9 cellular contexts compared by ENCODE assay signal in the genomic region with DNA sequence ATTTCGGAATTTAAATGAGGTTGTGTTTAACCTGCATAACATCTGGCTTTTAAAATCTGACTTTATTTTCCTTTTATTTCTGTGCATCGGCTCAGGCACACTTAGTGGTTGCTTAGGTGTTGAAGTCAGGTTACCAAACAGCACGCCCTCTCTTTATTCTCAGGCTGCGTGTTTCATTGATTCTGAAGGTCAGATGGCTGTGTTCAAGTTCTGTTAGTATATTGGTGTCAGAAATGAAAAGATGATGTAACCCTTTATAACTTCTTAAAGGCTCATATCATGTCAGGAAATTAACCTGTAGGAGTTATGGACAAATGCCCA.
DNase-seq lines count a peak whose midpoint lies in the region; ATAC-seq and TF ChIP-seq lines count a peak whose summit lies in the region.
"Had no signal": no experiment of that assay in that cellular context is flagged by ENCODE, and none has a peak within 500 bp of the region (broad histone marks: within the 10 kb centered on the region; RNA-seq: fewer than 3 reads in every experiment).

No MANE protein-coding gene starts in this region.

- ATAC-seq in HG03196 (IDR thresholded peaks at IDR 0.05; ENCODE audit: unreplicated experiment) (peak; percentile 30), upper lobe of right lung (no peak)

- intact Hi-C loops in left ventricle myocardium inferior (cut with micrococcal nuclease) = no loop called here
- intact Hi-C loops in cardiac septum (cut with DNase I) = no loop called here
- intact Hi-C loops in upper lobe of right lung (cut with DNase I) = no loop called here

- H3K9me3 ChIP-seq in left ventricle myocardium inferior (replicated peaks) = peaks cover 6% of the 10 kb centered on the region
- no peaks in the 10 kb centered on the region for H3K9me3 ChIP-seq in effector memory CD4-positive, alpha-beta T cell (ENCODE audit: control insufficient read depth, low read length)
- no peaks in the 10 kb centered on the region for H3K9me3 ChIP-seq in upper lobe of right lung

- DNase-seq in left ventricle myocardium inferior (no peak), cardiac septum (ENCODE audit: low spot score) (no peak), upper lobe of right lung (no peak), retina (no peak), NCI-H345 (lab: John Stamatoyannopoulos, UW) (no peak), NCI-H187 treated with DMSO at 0.1 percent for 48 hours (lab: John Stamatoyannopoulos, UW) (no peak)
- DNase-seq in effector memory CD4-positive, alpha-beta T cell = no peak

- no peaks in the 10 kb centered on the region for H3K36me3 ChIP-seq in left ventricle myocardium inferior
- H3K36me3 ChIP-seq in effector memory CD4-positive, alpha-beta T cell (ENCODE audit: control insufficient read depth, insufficient read depth, low read length) = no peaks in the 10 kb centered on the region
- H3K36me3 ChIP-seq in upper lobe of right lung = no peaks in the 10 kb centered on the region

- peaks cover 34% of the 10 kb centered on the region for H3K4me1 ChIP-seq in left ventricle myocardium inferior
- H3K4me1 ChIP-seq in effector memory CD4-positive, alpha-beta T cell (ENCODE audit: control insufficient read depth, insufficient read depth, low read length, poor library complexity, severe bottlenecking) = peaks cover 33% of the 10 kb centered on the region
- H3K4me1 ChIP-seq in upper lobe of right lung = peaks cover 25% of the 10 kb centered on the region

- H3K4me3 ChIP-seq in left ventricle myocardium inferior (peak overlapping the region; percentile 35), upper lobe of right lung (peak overlapping the region; percentile 34)
- peak overlapping the region; percentile 43 for H3K4me3 ChIP-seq in effector memory CD4-positive, alpha-beta T cell (ENCODE audit: insufficient read depth, low read depth, low read length, poor library complexity, severe bottlenecking)
- H3K4me3 ChIP-seq: lung had no signal

- TF ChIP-seq CTCF in left ventricle myocardium inferior (IDR thresholded peaks at IDR 0.05; ENCODE audit: borderline replicate concordance) = no peak
- no peak for TF ChIP-seq CTCF in upper lobe of right lung (IDR thresholded peaks at IDR 0.05)

- H3K27me3 ChIP-seq in left ventricle myocardium inferior (ENCODE audit: low read depth) (no peaks in the 10 kb centered on the region), upper lobe of right lung (no peaks in the 10 kb centered on the region)
- no peaks in the 10 kb centered on the region for H3K27me3 ChIP-seq in effector memory CD4-positive, alpha-beta T cell (replicated peaks; ENCODE audit: control insufficient read depth, insufficient read depth, low read length, poor library complexity, severe bottlenecking)

- H3K27ac ChIP-seq in left ventricle myocardium inferior (replicated peaks) (peak overlapping the region; percentile 80), upper lobe of right lung (peak overlapping the region; percentile 58)
- H3K27ac ChIP-seq in effector memory CD4-positive, alpha-beta T cell (ENCODE audit: insufficient read depth, low read length, poor library complexity, severe bottlenecking) = peak overlapping the region; percentile 50
